In genomic region chr16:84735846-84736586, GRCh38 we compare ENCODE assay signal across 8 cellular contexts. TPM values are rescaled to one million over a fixed set of nuclear protein-coding genes. Genes with fewer than 3 reads are reported as not detected.
DNase-seq lines count a peak whose midpoint lies in the region; ATAC-seq and TF ChIP-seq lines count a peak whose summit lies in the region.

No MANE protein-coding gene starts in this region.

- H3K9me3 ChIP-seq in breast epithelium: no peaks in the 10 kb centered on the region

- ATAC-seq in GM18520 (IDR thresholded peaks at IDR 0.05; ENCODE audit: unreplicated experiment): no peak

- DNase-seq in MCF 10A (ENCODE audit: unreplicated experiment): peak; percentile 36
- DNase-seq in breast epithelium (ENCODE audit: low spot score in 2 of 2): no peak
- DNase-seq in T-helper 1 cell: peak in 3 of 5 donors; percentile 23 to 30 (median 30)
- DNase-seq in choroid plexus epithelial cell (ENCODE audit: low read depth): no peak
- DNase-seq in stimulated activated naive CD4-positive, alpha-beta T cell treated with Interleukin-2 at 50 U/mL for 16 hours (lab: John Stamatoyannopoulos, UW): peak; percentile 29
- no peak for DNase-seq in amniotic stem cell (lab: John Stamatoyannopoulos, UW)
- DNase-seq in posterior cingulate gyrus: no peak

- CTCF ChIA-PET in MCF 10A (lab: Yijun Ruan, JAX): interaction anchor here (0.5 to 9.5 kb wide), 9 partner anchors 10 to 795 kb away, joined by 3 to 128 read pairs (median 4); no protein-coding TSS in a partner anchor

- peaks cover 28% of the 10 kb centered on the region for H3K36me3 Mint-ChIP-seq in MCF 10A (ENCODE audit: insufficient read depth, unreplicated experiment)

- BruUV-seq in MCF 10A (replicated peaks; lab: Mats Ljungman, UMichigan): no TSS peak

- intact Hi-C loops in MCF 10A (cut with micrococcal nuclease): no loop called here
- intact Hi-C loops in breast epithelium (cut with DNase I; ENCODE audit: low total_unique reads): no loop called here
- intact Hi-C loops in posterior cingulate gyrus (cut with DNase I): no loop called here

- peaks cover 36% of the 10 kb centered on the region for H3K4me1 Mint-ChIP-seq in MCF 10A (ENCODE audit: insufficient read depth, unreplicated experiment)

- no peaks in the 10 kb centered on the region for H3K36me3 ChIP-seq in breast epithelium

- no peak overlapping the region for H3K4me3 ChIP-seq in breast epithelium
- H3K4me3 ChIP-seq in choroid plexus epithelial cell (ENCODE audit: low read depth, low read length): no peak overlapping the region

- no peaks in the 10 kb centered on the region for H3K27me3 Mint-ChIP-seq in MCF 10A (ENCODE audit: insufficient read depth, unreplicated experiment)

- H3K27ac ChIP-seq in breast epithelium: no peak overlapping the region

- peaks cover 0 to 4% of the 10 kb centered on the region in 2 donors for H3K4me1 ChIP-seq in breast epithelium

- POLR2A ChIA-PET in MCF 10A (lab: Yijun Ruan, JAX): interaction anchor here (0.7 to 8.3 kb wide), 9 partner anchors 10 to 260 kb away, joined by 3 to 66 read pairs (median 3); partner anchors contain the start of gene COTL1

- no peak for TF ChIP-seq CTCF in MCF 10A (IDR thresholded peaks at IDR 0.05; ENCODE audit: unreplicated experiment)
- no peak for TF ChIP-seq CTCF in breast epithelium (IDR thresholded peaks at IDR 0.05)
- peak; percentile 21 for TF ChIP-seq CTCF in choroid plexus epithelial cell (conservative IDR thresholded peaks at IDR 0.05; ENCODE audit: low read depth, low read length)

- H3K27ac Mint-ChIP-seq in MCF 10A (ENCODE audit: low read depth, unreplicated experiment): peak overlapping the region; percentile 29

- no peaks in the 10 kb centered on the region for H3K27me3 ChIP-seq in breast epithelium

- no peaks in the 10 kb centered on the region for H3K9me3 Mint-ChIP-seq in MCF 10A (ENCODE audit: unreplicated experiment)

- no peak overlapping the region for H3K4me3 Mint-ChIP-seq in MCF 10A (ENCODE audit: unreplicated experiment)

- TF ChIP-seq POLR2A in breast epithelium (IDR thresholded peaks at IDR 0.05): no peak

RNA-seq across cellular contexts. Expression of gene USP10, which starts 36.2 kb away (rescaled TPM):
- total RNA-seq in MCF 10A (2022): 114 and 129 TPM in 2 replicates
- 10 to 100 TPM; 30.4 to 70.8 (median 51.5) TPM for total RNA-seq in breast epithelium

Comparison
In these comparisons a context has a peak if more than half of its experiments do, and no peak if none do; other contexts are left out.
1. DNase-seq: peak in MCF 10A (single experiment), T-helper 1 cell (3 of 5) and stimulated activated naive CD4-positive, alpha-beta T cell treated with Interleukin-2 at 50 U/mL for 16 hours (single experiment); none in breast epithelium (0 of 2), choroid plexus epithelial cell (single experiment), amniotic stem cell (single experiment) and posterior cingulate gyrus (0 of 10).